Comparison of ENCODE assay signal across 8 cellular contexts in genomic region chr13:98575009-98575866, GRCh38. TPM values are rescaled to one million over a fixed set of nuclear protein-coding genes. Genes with fewer than 3 reads are reported as not detected.
A peak's percentile ranks its signal among the peaks of the same experiment; 100 is the strongest.
DNase-seq lines count a peak whose midpoint lies in the region; ATAC-seq, FAIRE-seq and TF ChIP-seq lines count a peak whose summit lies in the region.

No MANE protein-coding gene starts in this region.

- H4K8ac ChIP-seq in H1 (ENCODE audit: extremely low read depth, insufficient read depth, low read length): no peak overlapping the region

- intact Hi-C loops in sciatic nerve (cut with DNase I): loop anchor here (10.0 kb wide), 1 partner anchor 110 kb away; no protein-coding TSS in a partner anchor

- H2AFZ ChIP-seq in OCI-LY3 (ENCODE audit: low read depth, low read length) (no peak overlapping the region), H1 (ENCODE audit: low read length) (no peak overlapping the region), osteoblast (ENCODE audit: low read length) (no peak overlapping the region)

- no peak for TF ChIP-seq RAD21 in H1 (IDR thresholded peaks at IDR 0.05 in 1 of 2, conservative IDR thresholded peaks at IDR 0.05 in 1 of 2; ENCODE audit: low read depth in 2 of 2, low read length in 2 of 2)

- H4K20me1 ChIP-seq in OCI-LY3 (ENCODE audit: insufficient read depth, low read length) (peaks cover 57% of the 10 kb centered on the region), H1 (replicated peaks in 1 of 2; ENCODE audit: control insufficient read depth in 1 of 2, insufficient read depth in 2 of 2, low read length in 2 of 2) (peaks cover 18 to 24% of the 10 kb centered on the region in 2 experiments), osteoblast (ENCODE audit: insufficient read depth, low read length) (peaks cover 45% of the 10 kb centered on the region)

- ATAC-seq in sciatic nerve (no peak), GM19023 (IDR thresholded peaks at IDR 0.05; ENCODE audit: unreplicated experiment) (no peak)

- H3K9ac ChIP-seq in OCI-LY3 (ENCODE audit: low read length) (peak overlapping the region; percentile 92), H1 (replicated peaks in 1 of 4; ENCODE audit: extremely low read depth in 1 of 4, low read depth in 3 of 4, low read length in 3 of 4) (peak overlapping the region in 3 of 4 experiments; percentile 76 to 89 (median 85); a peak in 6 of 7 replicates)

- H3K9me3 ChIP-seq in OCI-LY3 (ENCODE audit: insufficient read depth, low read length) (no peaks in the 10 kb centered on the region), H1 (ENCODE audit: insufficient read depth in 2 of 2, low read depth in 1 of 2, low read length in 1 of 2) (no peaks in the 10 kb centered on the region), osteoblast (ENCODE audit: low read depth, low read length) (no peaks in the 10 kb centered on the region)

- H3K79me2 ChIP-seq in OCI-LY3 (ENCODE audit: low read length) (peaks cover 69% of the 10 kb centered on the region), H1 (ENCODE audit: control insufficient read depth in 1 of 2, insufficient read depth in 2 of 2, low read length in 2 of 2) (peaks cover 45 to 59% of the 10 kb centered on the region in 2 experiments), osteoblast (ENCODE audit: insufficient read depth, low read length) (peaks cover 64% of the 10 kb centered on the region)

- H3K27ac ChIP-seq in OCI-LY3 (ENCODE audit: low read length) (no peak overlapping the region), H1 (ENCODE audit: low read depth, low read length) (no peak overlapping the region), osteoblast (ENCODE audit: low read depth, low read length) (peak overlapping the region; percentile 89)

- H3K4me3 ChIP-seq in OCI-LY3 (ENCODE audit: low read length): peak overlapping the region; percentile 87
- peak overlapping the region; percentile 59 to 90 (median 83) for H3K4me3 ChIP-seq in H1 (ENCODE audit: extremely low read depth in 1 of 4, insufficient read depth in 2 of 4, low read depth in 3 of 4, low read length in 4 of 4)
- peak overlapping the region; percentile 82 for H3K4me3 ChIP-seq in osteoblast (ENCODE audit: insufficient read depth, low read length)

- no peak for TF ChIP-seq POLR2A in H1 (IDR thresholded peaks at IDR 0.05; ENCODE audit: control extremely low read depth in 1 of 2, low read depth in 2 of 2, low read length in 2 of 2)

- H3K23me2 ChIP-seq in H1 (ENCODE audit: low read depth, low read length): peaks cover 2% of the 10 kb centered on the region; the same call in 1 of the 2 replicates

- H3K27me3 ChIP-seq in OCI-LY3 (ENCODE audit: low read depth, low read length) (no peaks in the 10 kb centered on the region), H1 (replicated peaks in 1 of 4; ENCODE audit: control insufficient read depth in 3 of 4, extremely low read depth in 1 of 4, insufficient read depth in 3 of 4, low read length in 3 of 4) (no peaks in the 10 kb centered on the region), osteoblast (ENCODE audit: insufficient read depth, low read length) (no peaks in the 10 kb centered on the region)

- H3K23ac ChIP-seq in H1 (ENCODE audit: insufficient read length): no peak overlapping the region

- H4K5ac ChIP-seq in H1 (ENCODE audit: insufficient read length, low read depth, low read length): no peak overlapping the region

- TF ChIP-seq CTCF in OCI-LY3 (IDR thresholded peaks at IDR 0.05; ENCODE audit: low read depth, low read length) (no peak), H1 (IDR thresholded peaks at IDR 0.05; ENCODE audit: control extremely low read depth in 1 of 3, insufficient read depth in 1 of 3, low read depth in 1 of 3, low read length in 3 of 3) (no peak), osteoblast (IDR thresholded peaks at IDR 0.05; ENCODE audit: extremely low read depth, low read depth, low read length) (no peak)

- H3K36me3 ChIP-seq in OCI-LY3 (replicated peaks; ENCODE audit: low read depth, low read length) (no peaks in the 10 kb centered on the region), H1 (ENCODE audit: control insufficient read depth in 2 of 4, insufficient read depth in 4 of 4, low read length in 3 of 4) (no peaks in the 10 kb centered on the region; a peak in 1 of 8 replicates), osteoblast (ENCODE audit: insufficient read depth, low read length) (no peaks in the 10 kb centered on the region)

- no peak overlapping the region for H3K14ac ChIP-seq in H1 (ENCODE audit: insufficient read length)

- H2BK120ac ChIP-seq in H1 (replicated peaks; ENCODE audit: low read depth, low read length): no peak overlapping the region

- H3K4ac ChIP-seq in H1 (replicated peaks; ENCODE audit: insufficient read length, low read depth, low read length): no peak overlapping the region

- H2BK5ac ChIP-seq in H1 (ENCODE audit: low read depth, low read length): no peak overlapping the region

- WGBS in H1 (ENCODE audit: extremely low coverage in 1 of 2, insufficient coverage in 1 of 2, insufficient read length in 1 of 2, insufficient replicate concordance in 2 of 2, low coverage in 1 of 2, low lambda C conversion rate in 2 of 2, missing lambda C conversion rate in 1 of 2), 2 experiments: 52% methylated on average over 10 of the region's 10 CpGs; no CpG with 5 or more reads in 1 of the 2 experiments

- peaks cover 13% of the 10 kb centered on the region for H3K79me1 ChIP-seq in H1 (ENCODE audit: low read depth, low read length)

- H2BK12ac ChIP-seq in H1 (ENCODE audit: low read depth, low read length): no peak overlapping the region

- H3K4me1 ChIP-seq in OCI-LY3 (ENCODE audit: low read length): peaks cover 59% of the 10 kb centered on the region
- H3K4me1 ChIP-seq in H1 (replicated peaks in 1 of 4; ENCODE audit: control insufficient read depth in 3 of 4, insufficient read depth in 4 of 4, low read length in 3 of 4): peaks cover 4 to 30% (median 16%) of the 10 kb centered on the region in 4 experiments
- H3K4me1 ChIP-seq in osteoblast (ENCODE audit: insufficient read depth, low read length): peaks cover 51% of the 10 kb centered on the region

- H4K91ac ChIP-seq in H1 (replicated peaks; ENCODE audit: insufficient read length, low read length): no peak overlapping the region

- H3K18ac ChIP-seq in H1 (ENCODE audit: extremely low read depth, low read length): no peak overlapping the region

- no peak for FAIRE-seq in H1 (lab: Jason Lieb, UNC)

- peak overlapping the region; percentile 76 for H3K4me2 ChIP-seq in OCI-LY3 (ENCODE audit: low read length)
- peak overlapping the region; percentile 83 to 84 for H3K4me2 ChIP-seq in H1 (ENCODE audit: insufficient read depth in 1 of 2, low read depth in 2 of 2, low read length in 2 of 2)
- H3K4me2 ChIP-seq in osteoblast (ENCODE audit: insufficient read depth, low read length): peak overlapping the region; percentile 83

- POLR2A ChIA-PET in H1 (lab: Charles Lee; ENCODE audit: partially characterized antibody): interaction anchor here (0.7 to 3.2 kb wide), 9 partner anchors 9 to 129 kb away, joined by 3 to 11 read pairs (median 3); no protein-coding TSS in a partner anchor

- TF ChIP-seq EP300 in H1 (IDR thresholded peaks at IDR 0.05; ENCODE audit: borderline replicate concordance in 1 of 2, low read depth in 2 of 2, low read length in 2 of 2): no peak

- CTCF ChIA-PET in H1 (lab: Charles Lee; ENCODE audit: partially characterized antibody): interaction anchor here (1.0 to 1.3 kb wide), 4 partner anchors 19 to 81 kb away, joined by 3 to 4 read pairs (median 3); no protein-coding TSS in a partner anchor

- no peak overlapping the region for H2BK15ac ChIP-seq in H1 (ENCODE audit: low read length)

- peak; percentile 85 for DNase-seq in DMS79 treated with DMSO at 0.1 percent for 48 hours (lab: John Stamatoyannopoulos, UW)
- no peak for DNase-seq in H1 (ENCODE audit: low read depth in 1 of 2, low spot score in 2 of 2)
- DNase-seq in osteoblast (ENCODE audit: insufficient read length, low spot score, missing footprints): peak; percentile 61
- no peak for DNase-seq in SKM-1 (lab: John Stamatoyannopoulos, UW; ENCODE audit: unreplicated experiment)
- DNase-seq in NCI-H1694 treated with DMSO at 0.1 percent for 48 hours (lab: John Stamatoyannopoulos, UW): no peak
- DNase-seq in sciatic nerve (ENCODE audit: low spot score): no peak

- no peak overlapping the region for H2BK20ac ChIP-seq in H1 (ENCODE audit: low read length)

- no peak overlapping the region for H2AK5ac ChIP-seq in H1 (ENCODE audit: low read depth, low read length)

- no peak overlapping the region for H3K56ac ChIP-seq in H1 (replicated peaks; ENCODE audit: insufficient read length, low read depth, low read length)

TF ChIP-seq in H1, 55 proteins besides CTCF, POLR2A, EP300 and RAD21:
- TF ChIP-seq SIN3A (conservative IDR thresholded peaks at IDR 0.05 in 1 of 2, IDR thresholded peaks at IDR 0.05 in 1 of 2; ENCODE audit: low read depth in 1 of 2, low read length in 2 of 2) (0 out of 4 replicates have a peak, but pooled peaks of 1 of the 2 experiments have one; percentile 10), CHD1 (IDR thresholded peaks at IDR 0.05; ENCODE audit: low read depth, low read length) (no peak)

RNA-seq across cellular contexts. Expression of gene STK24, which starts 1.7 kb away (rescaled TPM):
- total RNA-seq in H1 (2021; fragmentation: NEBNext Ultra II Directional; extraction: Animal tissue kit (Norgen Biotek cat#: 25700)): 142 and 143 TPM in 2 replicates
- 61.1 and 62.8 TPM in 2 replicates for polyA plus RNA-seq in H1 (2011; rRNA removed)
- 59.9 TPM for polyA plus RNA-seq in H1 (2011; cell fraction: cytosol; rRNA removed)
- polyA plus RNA-seq in H1 (2011; cell fraction: nucleus; rRNA removed): 54.6 TPM
- polyA plus RNA-seq in H1 (2012, experiment 1 of 2): 84.4 to 107 TPM (median 87.3 TPM) in 4 replicates
- 100 TPM for polyA plus RNA-seq in H1 (2012, experiment 2 of 2)
- 112 TPM for polyA plus RNA-seq in H1 (2013, experiment 1 of 2)
- polyA plus RNA-seq in H1 (2013, experiment 2 of 2): 113 TPM
- 32.0 and 40.7 TPM in 2 replicates for polyA minus RNA-seq in H1 (2011; rRNA and poly(A)+ RNA removed)
- polyA minus RNA-seq in H1 (2011; cell fraction: cytosol; rRNA and poly(A)+ RNA removed): 35.3 TPM
- polyA minus RNA-seq in H1 (2011; cell fraction: nucleus; rRNA and poly(A)+ RNA removed): 34.1 TPM
- total RNA-seq in osteoblast (82.2 and 83.4 TPM in 2 replicates), sciatic nerve (44.2 TPM)

Comparison
In these comparisons a context has a peak if more than half of its experiments do, and no peak if none do; other contexts are left out.
1. DNase-seq: peak in DMS79 treated with DMSO at 0.1 percent for 48 hours (single experiment) and osteoblast (single experiment); none in H1 (0 of 2), SKM-1 (single experiment), NCI-H1694 treated with DMSO at 0.1 percent for 48 hours (single experiment) and sciatic nerve (single experiment).
2. Peak in every context shown above with its lines, with median percentiles within 50 percentile points of each other: H3K4me2 ChIP-seq and H3K4me3 ChIP-seq.